In the genomic region with DNA sequence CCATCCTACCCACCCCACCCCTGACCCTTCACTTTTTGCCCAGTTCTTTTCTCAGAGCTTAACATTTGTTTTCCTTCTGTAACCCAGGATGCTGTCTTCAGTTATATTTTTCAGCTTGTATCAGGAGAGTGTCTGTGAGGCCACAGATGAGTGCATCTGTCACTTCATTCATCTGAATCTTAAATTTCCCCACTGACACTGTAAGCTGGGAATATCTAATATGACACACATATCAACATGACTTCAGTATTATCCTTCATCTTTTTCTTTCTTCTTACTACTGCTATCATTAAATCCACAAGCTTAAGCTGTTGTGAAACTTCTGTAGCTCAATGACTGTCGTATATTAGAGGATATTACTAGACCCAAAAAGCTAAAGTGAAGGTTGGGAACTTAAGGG, we compare ENCODE assay signal across 19 cellular contexts.
"Had no signal": no experiment of that assay in that cellular context is flagged by ENCODE, and none has a peak within 500 bp of the region (broad histone marks: within the 10 kb centered on the region; RNA-seq: fewer than 3 reads in every experiment).

No MANE protein-coding gene starts in this region.

- H3K36me3 ChIP-seq: brain microvascular endothelial cell, neutrophil, suprapubic skin, transverse colon, vagina, WERI-Rb-1 had no signal

- H3K27ac Mint-ChIP-seq: activated naive CD8-positive, alpha-beta T cell treated with anti-CD3 and anti-CD28 coated beads for 36 hours; stimulated activated naive CD8-positive, alpha-beta T cell treated with anti-CD3 and anti-CD28 coated beads, Interleukin-15, Interleukin-2, amounts not matched to agents 100 ng/mL and 50 ng/mL, for 24 hours had no signal

- H3K4me3 Mint-ChIP-seq: activated naive CD8-positive, alpha-beta T cell treated with anti-CD3 and anti-CD28 coated beads for 36 hours; central memory CD8-positive, alpha-beta T cell; naive thymus-derived CD4-positive, alpha-beta T cell; stimulated activated naive CD8-positive, alpha-beta T cell treated with anti-CD3 and anti-CD28 coated beads, Interleukin-15, Interleukin-2, amounts not matched to agents 100 ng/mL and 50 ng/mL, for 24 hours had no signal

- H3K27me3 Mint-ChIP-seq: activated naive CD8-positive, alpha-beta T cell treated with anti-CD3 and anti-CD28 coated beads for 36 hours had no signal

- ATAC-seq: left lobe of liver; naive thymus-derived CD4-positive, alpha-beta T cell had no signal

- H3K4me1 ChIP-seq: parathyroid adenoma had no signal

- DNase-seq: activated CD4-positive, alpha-beta T cell treated with anti-CD3 and anti-CD28 coated beads for 1 hour; activated gamma-delta T cell; activated naive CD8-positive, alpha-beta T cell treated with anti-CD3 and anti-CD28 coated beads for 36 hours; anterior cingulate cortex; brain microvascular endothelial cell; foreskin melanocyte; naive thymus-derived CD4-positive, alpha-beta T cell; stimulated activated CD4-positive, alpha-beta T cell treated with anti-CD3 and anti-CD28 coated beads, Interleukin-2, amount 100 ng/mL, for 24 hours; SW 1271; transverse colon; WERI-Rb-1 had no signal

- H3K9me3 Mint-ChIP-seq: activated naive CD8-positive, alpha-beta T cell treated with anti-CD3 and anti-CD28 coated beads for 36 hours; central memory CD8-positive, alpha-beta T cell; naive thymus-derived CD4-positive, alpha-beta T cell; stimulated activated naive CD8-positive, alpha-beta T cell treated with anti-CD3 and anti-CD28 coated beads, Interleukin-15, Interleukin-2, amounts not matched to agents 100 ng/mL and 50 ng/mL, for 24 hours had no signal

- H3K27me3 ChIP-seq: brain microvascular endothelial cell, suprapubic skin, transverse colon, vagina had no signal

- H3K27ac ChIP-seq: brain microvascular endothelial cell, coronary artery, neutrophil, parathyroid adenoma, suprapubic skin, transverse colon, vagina, WERI-Rb-1 had no signal

- H3K4me3 ChIP-seq: coronary artery, suprapubic skin, transverse colon, vagina had no signal

- H3K9me3 ChIP-seq: neutrophil, suprapubic skin, transverse colon, vagina had no signal
